8 cellular contexts compared by ENCODE assay signal in genomic region chr20:63830821-63831593, GRCh38. TPM values are rescaled to one million over a fixed set of nuclear protein-coding genes. Genes with fewer than 3 reads are reported as not detected.
DNase-seq lines count a peak whose midpoint lies in the region; ATAC-seq and TF ChIP-seq lines count a peak whose summit lies in the region.

Gene ZBTB46 (minus strand): TSS chr20:63831264. CDS start chr20:63790757, 40,507 bp downstream.

- DNase-seq in stimulated activated CD4-positive, alpha-beta T cell treated with anti-CD3 and anti-CD28 coated beads, Interleukin-15, amount 100 ng/mL, for 24 hours: peak; percentile 62
- no peak for DNase-seq in stimulated activated CD4-positive, alpha-beta T cell treated with anti-CD3 and anti-CD28 coated beads, Interleukin-1b, Interleukin-23, amount 100 ng/mL, for 48 hours
- DNase-seq in HK-2 (ENCODE audit: unreplicated experiment): peak; percentile 55
- DNase-seq in activated CD4-positive, alpha-beta memory T cell treated with anti-CD3 and anti-CD28 coated beads for 36 hours: no peak
- DNase-seq in germinal center (ENCODE audit: low spot score): peak; percentile 94
- DNase-seq in neural progenitor cell (ENCODE audit: low spot score): peak; percentile 87
- DNase-seq in dedifferentiated amniotic fluid mesenchymal stem cell (ENCODE audit: extremely low spot score): no peak

- intact Hi-C loops in activated CD4-positive, alpha-beta memory T cell treated with anti-CD3 and anti-CD28 coated beads for 36 hours (cut with micrococcal nuclease): no loop called here

- H3K36me3 Mint-ChIP-seq in activated CD4-positive, alpha-beta memory T cell treated with anti-CD3 and anti-CD28 coated beads for 36 hours: peaks cover 2% of the 10 kb centered on the region
- H3K36me3 Mint-ChIP-seq in neural progenitor cell: peaks cover 2% of the 10 kb centered on the region

- H3K4me1 ChIP-seq in neural progenitor cell: peaks cover 32% of the 10 kb centered on the region

- H3K4me1 Mint-ChIP-seq in activated CD4-positive, alpha-beta memory T cell treated with anti-CD3 and anti-CD28 coated beads for 36 hours (ENCODE audit: low read depth): peaks cover 13% of the 10 kb centered on the region
- H3K4me1 Mint-ChIP-seq in neural progenitor cell: peaks cover 36% of the 10 kb centered on the region

- peaks cover 51% of the 10 kb centered on the region for H3K27me3 ChIP-seq in neural progenitor cell

- no peaks in the 10 kb centered on the region for H3K36me3 ChIP-seq in neural progenitor cell

- H3K27ac ChIP-seq in neural progenitor cell: no peak within 1 kb of the TSS

- no peak within 1 kb of the TSS for H3K9ac ChIP-seq in neural progenitor cell

- POLR2A ChIA-PET in activated CD4-positive, alpha-beta memory T cell treated with anti-CD3 and anti-CD28 coated beads for 36 hours (lab: Charles Lee): no interaction called here

- H3K4me2 ChIP-seq in neural progenitor cell: peak within 1 kb of the TSS; percentile 89

- peaks cover 43% of the 10 kb centered on the region for H3F3A ChIP-seq in neural progenitor cell (ENCODE audit: low read depth)

- no peaks in the 10 kb centered on the region for H3K9me3 Mint-ChIP-seq in activated CD4-positive, alpha-beta memory T cell treated with anti-CD3 and anti-CD28 coated beads for 36 hours
- no peaks in the 10 kb centered on the region for H3K9me3 Mint-ChIP-seq in neural progenitor cell

- CTCF ChIA-PET in activated CD4-positive, alpha-beta memory T cell treated with anti-CD3 and anti-CD28 coated beads for 36 hours (lab: Charles Lee): no interaction called here

- no peak for ATAC-seq in GM21515 (IDR thresholded peaks at IDR 0.05; ENCODE audit: unreplicated experiment)

- H3K4me3 Mint-ChIP-seq in activated CD4-positive, alpha-beta memory T cell treated with anti-CD3 and anti-CD28 coated beads for 36 hours: peak within 1 kb of the TSS; percentile 79
- peak within 1 kb of the TSS; percentile 91 for H3K4me3 Mint-ChIP-seq in neural progenitor cell

- peak within 1 kb of the TSS; percentile 93 for H3K4me3 ChIP-seq in neural progenitor cell

- peaks cover 36% of the 10 kb centered on the region for H3K27me3 Mint-ChIP-seq in activated CD4-positive, alpha-beta memory T cell treated with anti-CD3 and anti-CD28 coated beads for 36 hours
- peaks cover 22% of the 10 kb centered on the region for H3K27me3 Mint-ChIP-seq in neural progenitor cell (ENCODE audit: insufficient read depth, low read depth)

- H3K27ac Mint-ChIP-seq in activated CD4-positive, alpha-beta memory T cell treated with anti-CD3 and anti-CD28 coated beads for 36 hours: peak within 1 kb of the TSS; percentile 14
- H3K27ac Mint-ChIP-seq in neural progenitor cell: no peak within 1 kb of the TSS

- no peaks in the 10 kb centered on the region for H3K9me3 ChIP-seq in neural progenitor cell (ENCODE audit: low read depth)

- peak within 1 kb of the TSS; percentile 65 for H2AFZ ChIP-seq in neural progenitor cell (replicated peaks)

- peaks cover 11% of the 10 kb centered on the region for H3K79me2 ChIP-seq in neural progenitor cell (ENCODE audit: low read depth)

- peaks cover 33% of the 10 kb centered on the region for H4K20me1 ChIP-seq in neural progenitor cell (ENCODE audit: low read depth)

- TF ChIP-seq CTCF in neural progenitor cell (IDR thresholded peaks at IDR 0.05): no peak

RNA-seq across cellular contexts. Expression of gene ZBTB46, which starts in this region (rescaled TPM):
- total RNA-seq in activated CD4-positive, alpha-beta memory T cell treated with anti-CD3 and anti-CD28 coated beads for 36 hours: 1 to 10 TPM; 4.6 to 5.5 TPM
- 8.1 and 13.9 TPM in 2 replicates for total RNA-seq in neural progenitor cell (ENCODE audit: low replicate concordance)

Comparison
In these comparisons a context has a peak if more than half of its experiments do, and no peak if none do; other contexts are left out.
1. DNase-seq: peak in stimulated activated CD4-positive, alpha-beta T cell treated with anti-CD3 and anti-CD28 coated beads, Interleukin-15, amount 100 ng/mL, for 24 hours (single experiment), HK-2 (single experiment), germinal center (single experiment) and neural progenitor cell (single experiment); none in stimulated activated CD4-positive, alpha-beta T cell treated with anti-CD3 and anti-CD28 coated beads, Interleukin-1b, Interleukin-23, amount 100 ng/mL, for 48 hours (single experiment), activated CD4-positive, alpha-beta memory T cell treated with anti-CD3 and anti-CD28 coated beads for 36 hours (single experiment) and dedifferentiated amniotic fluid mesenchymal stem cell (single experiment).